In the genomic region with DNA sequence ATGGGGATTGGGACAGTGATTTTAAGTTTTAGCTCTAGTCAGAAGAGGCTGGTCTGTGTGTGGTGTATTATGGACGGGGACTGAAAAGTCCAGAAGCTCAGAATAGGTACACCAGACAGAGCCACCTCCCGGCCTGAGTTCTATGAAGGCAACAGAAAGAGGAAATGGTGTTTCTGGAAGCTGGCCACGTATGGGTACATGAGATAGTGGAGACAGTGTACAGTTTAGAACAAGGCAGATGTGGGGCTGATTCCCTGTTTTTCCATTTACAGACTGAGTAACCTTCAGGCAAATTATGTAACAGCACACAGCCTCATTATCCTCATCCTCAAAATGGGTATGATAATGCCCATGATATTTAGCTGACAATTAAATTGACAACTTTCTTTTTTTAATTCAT, we compare ENCODE assay signal across 7 cellular contexts.
DNase-seq lines count a peak whose midpoint lies in the region; TF ChIP-seq lines count a peak whose summit lies in the region.

No MANE protein-coding gene starts in this region.

- no peak for TF ChIP-seq CTCF in GM13976 (IDR thresholded peaks at IDR 0.05; ENCODE audit: borderline replicate concordance, control extremely low read depth, extremely low read depth, insufficient read depth, missing control alignments)
- TF ChIP-seq CTCF in epithelial cell of esophagus (IDR thresholded peaks at IDR 0.05; ENCODE audit: insufficient read depth, low read depth, low read length, missing control alignments): no peak

- DNase-seq in GM13976 (ENCODE audit: low spot score) (peak; percentile 43), OCI-M2 (lab: John Stamatoyannopoulos, UW; ENCODE audit: unreplicated experiment) (peak; percentile 50), epithelial cell of esophagus (ENCODE audit: low read depth) (no peak), skeletal muscle cell (ENCODE audit: low read depth) (no peak), NCI-H187 treated with DMSO at 0.1 percent for 48 hours (lab: John Stamatoyannopoulos, UW) (no peak), SKM-1 (lab: John Stamatoyannopoulos, UW; ENCODE audit: unreplicated experiment) (no peak), NCI-H82 (lab: John Stamatoyannopoulos, UW) (no peak)

- H3K4me3 ChIP-seq in epithelial cell of esophagus (ENCODE audit: low read length) (peak overlapping the region; percentile 88), skeletal muscle cell (ENCODE audit: low read depth, low read length) (peak overlapping the region; percentile 72)

- in situ Hi-C loops in GM13976 (cut with MboI; ENCODE audit: low sequenced_read_pairs, unreplicated experiment): no loop called here

Comparison
In these comparisons a context has a peak if more than half of its experiments do, and no peak if none do; other contexts are left out.
1. DNase-seq: peak in GM13976 (single experiment) and OCI-M2 (single experiment); none in epithelial cell of esophagus (single experiment), skeletal muscle cell (single experiment), NCI-H187 treated with DMSO at 0.1 percent for 48 hours (single experiment), SKM-1 (single experiment) and NCI-H82 (single experiment).